30 cellular contexts compared by ENCODE assay signal in the genomic region with DNA sequence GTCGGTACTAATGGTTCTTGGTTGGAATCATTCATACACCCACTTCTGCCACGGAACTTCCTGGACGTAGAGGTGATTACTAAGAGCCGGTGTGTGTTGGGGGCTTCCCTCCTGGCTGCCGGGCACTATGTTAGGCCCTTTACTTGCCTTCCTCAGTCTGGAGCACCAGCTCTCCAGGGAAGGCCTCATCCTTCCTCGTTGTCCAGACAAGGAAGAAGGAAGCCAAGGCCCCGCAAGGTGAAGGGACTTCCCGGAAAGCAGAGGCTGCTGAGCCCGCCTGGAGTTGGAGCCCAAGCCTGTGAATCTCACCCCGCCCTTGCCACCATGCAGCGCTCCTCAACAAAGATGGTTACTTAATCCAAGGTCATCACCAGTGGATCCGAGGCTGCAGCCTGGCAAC.
"Had no signal": no experiment of that assay in that cellular context is flagged by ENCODE, and none has a peak within 500 bp of the region (broad histone marks: within the 10 kb centered on the region; RNA-seq: fewer than 3 reads in every experiment).

No MANE protein-coding gene starts in this region.

- H3K4me3 ChIP-seq: adrenal gland, body of pancreas, esophagus squamous epithelium, gastroesophageal sphincter, heart right ventricle had no signal

- H3K4me1 ChIP-seq: body of pancreas, esophagus squamous epithelium, gastroesophageal sphincter, heart right ventricle had no signal

- H3K27ac ChIP-seq: adrenal gland, body of pancreas, epithelial cell of prostate, esophagus squamous epithelium, gastroesophageal sphincter, heart right ventricle had no signal

- DNase-seq: activated CD4-positive, alpha-beta memory T cell treated with anti-CD3 and anti-CD28 coated beads, Interleukin-2, amount 10 ng/mL, durations not matched to agents 7 days and 5 days; activated CD4-positive, alpha-beta T cell treated with anti-CD3 and anti-CD28 coated beads for 1 hour; activated CD4-positive, alpha-beta T cell treated with anti-CD3 and anti-CD28 coated beads for 4 hours; activated CD4-positive, alpha-beta T cell treated with anti-CD3 and anti-CD28 coated beads, Interleukin-2, amount 10 ng/mL, durations not matched to agents 7 days and 5 days; activated CD4-positive, alpha-beta T cell treated with anti-CD3 and anti-CD28 coated beads, Interleukin-2, amount 50 U/mL, for 4 hours; activated CD4-positive, CD25-positive, alpha-beta regulatory T cell; activated CD8-positive, alpha-beta memory T cell treated with anti-CD3 and anti-CD28 coated beads, Interleukin-2, amount 50 U/mL, for 48 hours; activated effector memory CD4-positive, alpha-beta T cell treated with anti-CD3 and anti-CD28 coated beads, Interleukin-2, amount 50 U/mL, for 16 hours; activated naive CD4-positive, alpha-beta T cell treated with anti-CD3 and anti-CD28 coated beads for 36 hours; activated naive CD8-positive, alpha-beta T cell treated with anti-CD3 and anti-CD28 coated beads for 36 hours; activated naive CD8-positive, alpha-beta T cell treated with anti-CD3 and anti-CD28 coated beads, Interleukin-2, amount 50 U/mL, for 24 hours; activated T-cell treated with anti-CD3 and anti-CD28 coated beads for 4 hours; activated T-cell treated with anti-CD3 and anti-CD28 coated beads, Interleukin-2, amount 50 U/mL, for 4 hours; adrenal gland; amygdala; body of pancreas; caudate nucleus; cortex of kidney; dermis blood vessel endothelial cell; effector CD8-positive, alpha-beta T cell; esophagus squamous epithelium; foreskin melanocyte; heart right ventricle; T-helper 1 cell; T-helper 2 cell had no signal

- H3K27me3 ChIP-seq: adrenal gland, body of pancreas, esophagus squamous epithelium, gastroesophageal sphincter had no signal

- H3K36me3 ChIP-seq: adrenal gland had no signal

- ATAC-seq: activated naive CD8-positive, alpha-beta T cell treated with anti-CD3 and anti-CD28 coated beads, Interleukin-2, amount 50 U/mL, for 24 hours; activated T-cell treated with anti-CD3 and anti-CD28 coated beads, Interleukin-2, amount 50 U/mL, for 4 hours; body of pancreas; gastroesophageal sphincter; heart right ventricle had no signal

- H3K9me3 ChIP-seq: adrenal gland, body of pancreas, esophagus squamous epithelium, gastroesophageal sphincter, heart right ventricle had no signal

- FAIRE-seq: colon, endometrium, endothelial cell of umbilical vein had no signal
